ENCODE assay signal across 21 cellular contexts in the genomic region with DNA sequence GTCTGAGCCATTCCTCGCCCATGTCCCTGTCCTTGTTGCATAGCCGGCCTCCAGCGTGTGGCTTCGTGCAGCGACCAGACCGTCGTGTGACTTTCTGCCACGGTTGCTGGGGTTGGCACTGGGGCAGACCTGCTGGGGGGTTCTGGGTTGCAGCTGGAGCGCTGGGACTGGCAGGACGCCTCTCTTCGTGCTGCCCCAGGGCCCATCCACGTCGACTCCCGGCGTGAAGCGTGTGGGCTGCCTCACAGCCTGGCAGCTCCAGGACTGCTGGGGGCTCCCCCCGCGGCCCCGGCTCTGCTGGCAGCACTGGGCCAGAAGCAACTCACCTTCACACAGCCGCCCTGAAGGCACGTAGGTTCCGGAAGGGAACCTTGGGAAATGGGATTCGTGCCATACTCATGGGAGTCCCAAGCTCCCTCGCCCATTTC. TPM values are rescaled to one million over a fixed set of nuclear protein-coding genes. Genes with fewer than 3 reads are reported as not detected.
"Had no signal": no experiment of that assay in that cellular context is flagged by ENCODE, and none has a peak within 500 bp of the region (broad histone marks: within the 10 kb centered on the region; RNA-seq: fewer than 3 reads in every experiment).

No MANE protein-coding gene starts in this region.

- H3K4me3 Mint-ChIP-seq: activated naive CD8-positive, alpha-beta T cell treated with anti-CD3 and anti-CD28 coated beads, Interleukin-2, amount 10 ng/mL, durations not matched to agents 7 days and 5 days; activated T-cell treated with anti-CD3 and anti-CD28 coated beads, Interleukin-2, amount 50 U/mL, for 24 hours; activated T-helper 17 cell treated with anti-CD3 and anti-CD28 coated beads, Interleukin-2, amount 50 U/mL, for 72 hours; effector memory CD8-positive, alpha-beta T cell; T-helper 1 cell treated with Interleukin-12 subunit alpha and Interleukin-12 subunit beta and Interleukin-4 antibody, amounts not matched to agents 30 μg/mL and 1 μg/mL, for 36 hours; WTC11 had no signal

- ATAC-seq: activated T-helper 17 cell treated with anti-CD3 and anti-CD28 coated beads, Interleukin-2, amount 50 U/mL, for 72 hours; effector memory CD8-positive, alpha-beta T cell; gastrocnemius medialis; upper lobe of right lung; WTC11 had no signal

- H3K4me1 ChIP-seq: gastrocnemius medialis, upper lobe of right lung had no signal

- FAIRE-seq: colon, endothelial cell of umbilical vein had no signal

- DNase-seq: activated naive CD4-positive, alpha-beta T cell treated with Interleukin-2 at 50 U/mL for 16 hours; activated naive CD8-positive, alpha-beta T cell treated with anti-CD3 and anti-CD28 coated beads, Interleukin-2, amount 10 ng/mL, durations not matched to agents 7 days and 5 days; activated T-cell treated with anti-CD3 and anti-CD28 coated beads, Interleukin-2, amount 50 U/mL, for 24 hours; amygdala; effector memory CD8-positive, alpha-beta T cell; esophagus squamous epithelium; gastrocnemius medialis; hippocampal formation; mesenchymal stem cell; nephron progenitor cell; nucleus accumbens; stimulated activated CD4-positive, alpha-beta T cell treated with anti-CD3 and anti-CD28 coated beads, Interleukin-4, amount 100 ng/mL, for 1 hour; stimulated activated naive CD4-positive, alpha-beta T cell; T1000; upper lobe of right lung had no signal

- H3K4me1 Mint-ChIP-seq: activated naive CD8-positive, alpha-beta T cell treated with anti-CD3 and anti-CD28 coated beads, Interleukin-2, amount 10 ng/mL, durations not matched to agents 7 days and 5 days; activated T-helper 17 cell treated with anti-CD3 and anti-CD28 coated beads, Interleukin-2, amount 50 U/mL, for 72 hours had no signal

- H3K9me3 ChIP-seq: esophagus squamous epithelium, gastrocnemius medialis, thoracic aorta, upper lobe of right lung had no signal

- H3K4me3 ChIP-seq: gastrocnemius medialis, thoracic aorta, upper lobe of right lung had no signal

- H3K27ac ChIP-seq: esophagus squamous epithelium, gastrocnemius medialis, thoracic aorta, upper lobe of right lung had no signal

- H3K36me3 Mint-ChIP-seq: activated naive CD8-positive, alpha-beta T cell treated with anti-CD3 and anti-CD28 coated beads, Interleukin-2, amount 10 ng/mL, durations not matched to agents 7 days and 5 days; WTC11 had no signal

- H3K27ac Mint-ChIP-seq: activated naive CD8-positive, alpha-beta T cell treated with anti-CD3 and anti-CD28 coated beads, Interleukin-2, amount 10 ng/mL, durations not matched to agents 7 days and 5 days; activated T-cell treated with anti-CD3 and anti-CD28 coated beads, Interleukin-2, amount 50 U/mL, for 24 hours; activated T-helper 17 cell treated with anti-CD3 and anti-CD28 coated beads, Interleukin-2, amount 50 U/mL, for 72 hours; effector memory CD8-positive, alpha-beta T cell; T-helper 1 cell treated with Interleukin-12 subunit alpha and Interleukin-12 subunit beta and Interleukin-4 antibody, amounts not matched to agents 30 μg/mL and 1 μg/mL, for 36 hours had no signal

- H3K36me3 ChIP-seq: esophagus squamous epithelium, gastrocnemius medialis, thoracic aorta, upper lobe of right lung had no signal

- H3K9me3 Mint-ChIP-seq: activated naive CD8-positive, alpha-beta T cell treated with anti-CD3 and anti-CD28 coated beads, Interleukin-2, amount 10 ng/mL, durations not matched to agents 7 days and 5 days; activated T-cell treated with anti-CD3 and anti-CD28 coated beads, Interleukin-2, amount 50 U/mL, for 24 hours; activated T-helper 17 cell treated with anti-CD3 and anti-CD28 coated beads, Interleukin-2, amount 50 U/mL, for 72 hours; effector memory CD8-positive, alpha-beta T cell; nephron progenitor cell; T-helper 1 cell treated with Interleukin-12 subunit alpha and Interleukin-12 subunit beta and Interleukin-4 antibody, amounts not matched to agents 30 μg/mL and 1 μg/mL, for 36 hours; WTC11 had no signal

RNA-seq across cellular contexts. Expression of gene GALNT9, which starts 52.0 kb away (rescaled TPM):
- total RNA-seq: activated naive CD8-positive, alpha-beta T cell treated with anti-CD3 and anti-CD28 coated beads, Interleukin-2, amount 10 ng/mL, durations not matched to agents 7 days and 5 days; esophagus squamous epithelium; gastrocnemius medialis had no signal
